ENCODE assay signal across 22 cellular contexts in the genomic region with DNA sequence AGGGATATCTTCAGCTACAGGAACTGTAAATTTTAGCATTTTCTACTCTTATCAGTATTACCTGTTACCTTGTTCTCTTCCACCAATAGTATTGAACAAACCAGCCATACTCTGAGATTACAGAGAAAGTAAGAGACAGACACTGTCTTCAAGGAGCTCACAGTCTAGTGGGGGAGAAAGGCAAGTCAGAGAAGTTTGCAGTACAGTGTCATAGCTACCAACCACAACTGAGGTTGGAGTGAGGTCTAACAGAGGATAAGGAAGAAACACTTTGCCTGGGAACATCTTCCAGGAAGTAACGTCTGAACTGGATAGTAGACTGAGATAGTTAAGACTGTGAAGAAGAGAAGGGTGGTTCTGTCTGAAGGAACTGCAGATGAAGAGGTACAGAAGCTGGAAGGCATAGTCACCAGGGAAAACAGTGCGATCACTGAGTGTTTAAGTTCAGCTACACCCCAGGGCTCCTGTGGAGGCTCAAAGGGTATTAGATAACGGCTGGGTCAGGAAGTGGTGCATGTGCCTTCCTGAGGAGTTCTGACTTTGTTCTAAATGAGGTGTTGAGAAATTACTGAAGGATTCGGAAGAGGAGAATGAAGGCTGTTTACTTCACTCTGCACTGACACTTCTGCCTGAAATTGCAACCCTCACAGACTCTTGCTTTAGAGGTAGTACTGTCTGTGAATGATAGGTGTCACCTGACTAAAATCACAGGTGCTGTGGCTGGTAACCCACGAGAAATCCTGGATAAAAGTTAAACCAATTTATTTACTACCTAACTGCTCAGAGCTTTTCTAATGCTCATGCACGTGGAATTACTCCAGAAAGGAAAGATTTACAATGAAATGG.
DNase-seq lines count a peak whose midpoint lies in the region; TF ChIP-seq lines count a peak whose summit lies in the region.
"Had no signal": no experiment of that assay in that cellular context is flagged by ENCODE, and none has a peak within 500 bp of the region (broad histone marks: within the 10 kb centered on the region; RNA-seq: fewer than 3 reads in every experiment).

No MANE protein-coding gene starts in this region.

- CTCF ChIA-PET in GM10248 (lab: Yijun Ruan, JAX), result interaction anchor here (1.1 to 1.3 kb wide), 3 partner anchors 10 to 176 kb away, joined by 3 to 4 read pairs (median 3); no protein-coding TSS in a partner anchor

- H3F3A ChIP-seq in neural progenitor cell (ENCODE audit: low read depth), result no peaks in the 10 kb centered on the region

- H3K36me3 Mint-ChIP-seq in neural progenitor cell, result no peaks in the 10 kb centered on the region
- H3K36me3 Mint-ChIP-seq: activated naive CD8-positive, alpha-beta T cell treated with anti-CD3 and anti-CD28 coated beads for 36 hours had no signal

- no peak overlapping the region for H3K4me3 Mint-ChIP-seq in neural progenitor cell
- H3K4me3 Mint-ChIP-seq: activated CD8-positive, alpha-beta T cell treated with anti-CD3 and anti-CD28 coated beads for 36 hours; activated naive CD8-positive, alpha-beta T cell treated with anti-CD3 and anti-CD28 coated beads for 36 hours had no signal

- no peaks in the 10 kb centered on the region for H3K27me3 Mint-ChIP-seq in neural progenitor cell (ENCODE audit: insufficient read depth, low read depth)
- H3K27me3 Mint-ChIP-seq: activated CD8-positive, alpha-beta T cell treated with anti-CD3 and anti-CD28 coated beads for 36 hours; activated naive CD8-positive, alpha-beta T cell treated with anti-CD3 and anti-CD28 coated beads for 36 hours had no signal

- no peaks in the 10 kb centered on the region for H3K9me3 ChIP-seq in neural progenitor cell (ENCODE audit: low read depth)
- H3K9me3 ChIP-seq: lower lobe of right lung, neutrophil had no signal

- DNase-seq in GF-D8 (lab: John Stamatoyannopoulos, UW), result peak; percentile 39
- peak; percentile 47 for DNase-seq in MV-4-11 (lab: John Stamatoyannopoulos, UW)
- DNase-seq in amniotic epithelial cell (ENCODE audit: low read depth), result peak; percentile 46
- no peak for DNase-seq in neural progenitor cell (ENCODE audit: low spot score)
- DNase-seq in GM10248 (ENCODE audit: extremely low spot score), result no peak
- no peak for DNase-seq in COLO668 (lab: John Stamatoyannopoulos, UW; ENCODE audit: unreplicated experiment)
- no peak for DNase-seq in stimulated activated CD4-positive, alpha-beta T cell treated with anti-CD3 and anti-CD28 coated beads, Interleukin-2, amount 100 ng/mL, for 24 hours
- no peak for DNase-seq in T-helper 1 cell
- DNase-seq: ACHN; activated CD4-positive, CD25-positive, alpha-beta regulatory T cell treated with anti-CD3 and anti-CD28 coated beads, Interleukin-2, amount 50 U/mL, for 72 hours; activated CD8-positive, alpha-beta T cell treated with anti-CD3 and anti-CD28 coated beads for 36 hours; activated naive CD8-positive, alpha-beta T cell treated with anti-CD3 and anti-CD28 coated beads for 36 hours; glutamatergic neuron; GM23248; Karpas-422; kidney glomerular epithelial cell; lower lobe of right lung; NCI-H1105; NCI-H1930; NCI-H774 had no signal

- H3K27ac Mint-ChIP-seq in neural progenitor cell, result no peak overlapping the region
- H3K27ac Mint-ChIP-seq: activated CD8-positive, alpha-beta T cell treated with anti-CD3 and anti-CD28 coated beads for 36 hours; activated naive CD8-positive, alpha-beta T cell treated with anti-CD3 and anti-CD28 coated beads for 36 hours had no signal

- no peaks in the 10 kb centered on the region for H3K27me3 ChIP-seq in neural progenitor cell
- H3K27me3 ChIP-seq: neutrophil had no signal

- no peak overlapping the region for H3K27ac ChIP-seq in neural progenitor cell
- H3K27ac ChIP-seq: C4-2B, GM23248, lower lobe of right lung, neutrophil had no signal

- H3K4me3 ChIP-seq in neural progenitor cell, result no peak overlapping the region
- H3K4me3 ChIP-seq: GM23248, lower lobe of right lung had no signal

- H3K4me1 Mint-ChIP-seq in neural progenitor cell, result peaks cover 13% of the 10 kb centered on the region
- H3K4me1 Mint-ChIP-seq: activated naive CD8-positive, alpha-beta T cell treated with anti-CD3 and anti-CD28 coated beads for 36 hours had no signal

- TF ChIP-seq CTCF in neural progenitor cell (IDR thresholded peaks at IDR 0.05), result no peak
- no peak for TF ChIP-seq CTCF in GM10248 (IDR thresholded peaks at IDR 0.05; ENCODE audit: control extremely low read depth, extremely low read depth, low read depth, missing control alignments)

- peak overlapping the region; percentile 65 for H2AFZ ChIP-seq in neural progenitor cell (replicated peaks)
- H2AFZ ChIP-seq: GM23248 had no signal

- no peaks in the 10 kb centered on the region for H4K20me1 ChIP-seq in neural progenitor cell (ENCODE audit: low read depth)

- H3K4me2 ChIP-seq in neural progenitor cell, result no peak overlapping the region

- H3K4me1 ChIP-seq in neural progenitor cell, result no peaks in the 10 kb centered on the region
- H3K4me1 ChIP-seq: lower lobe of right lung had no signal

- no peaks in the 10 kb centered on the region for H3K36me3 ChIP-seq in neural progenitor cell
- H3K36me3 ChIP-seq: lower lobe of right lung, neutrophil had no signal

- no peaks in the 10 kb centered on the region for H3K79me2 ChIP-seq in neural progenitor cell (ENCODE audit: low read depth)

- POLR2A ChIA-PET in GM10248 (lab: Yijun Ruan, JAX), result no interaction called here

- H3K9me3 Mint-ChIP-seq in neural progenitor cell, result no peaks in the 10 kb centered on the region
- H3K9me3 Mint-ChIP-seq: activated naive CD8-positive, alpha-beta T cell treated with anti-CD3 and anti-CD28 coated beads for 36 hours had no signal

- H3K9ac ChIP-seq in neural progenitor cell, result no peak overlapping the region
- H3K9ac ChIP-seq: GM23248 had no signal

Comparison
In these comparisons a context has a peak if more than half of its experiments do, and no peak if none do; other contexts are left out.
1. DNase-seq: peak in GF-D8 (single experiment), MV-4-11 (single experiment) and amniotic epithelial cell (single experiment); none in neural progenitor cell (single experiment), GM10248 (single experiment), COLO668 (single experiment), stimulated activated CD4-positive, alpha-beta T cell treated with anti-CD3 and anti-CD28 coated beads, Interleukin-2, amount 100 ng/mL, for 24 hours (0 of 2) and T-helper 1 cell (0 of 5).